In genomic region chr5:72752909-72753308, GRCh38 we compare ENCODE assay signal across 26 cellular contexts.
DNase-seq lines count a peak whose midpoint lies in the region; ATAC-seq, FAIRE-seq and TF ChIP-seq lines count a peak whose summit lies in the region.
"Had no signal": no experiment of that assay in that cellular context is flagged by ENCODE, and none has a peak within 500 bp of the region (broad histone marks: within the 10 kb centered on the region; RNA-seq: fewer than 3 reads in every experiment).

No MANE protein-coding gene starts in this region.

- H3K27me3 ChIP-seq in BE2C (no peaks in the 10 kb centered on the region), HCT116 (ENCODE audit: insufficient read depth, low read length) (no peaks in the 10 kb centered on the region)
- H3K27me3 ChIP-seq: gastroesophageal sphincter, left lung, testis had no signal

- no peaks in the 10 kb centered on the region for H3K9me3 Mint-ChIP-seq in activated naive CD8-positive, alpha-beta T cell treated with anti-CD3 and anti-CD28 coated beads, Interleukin-2, amount 50 U/mL, for 24 hours
- H3K9me3 Mint-ChIP-seq: activated T-cell treated with anti-CD3 and anti-CD28 coated beads, Interleukin-2, amount 50 U/mL, for 24 hours; CD4-positive, alpha-beta T cell; T-helper 2 cell treated with Interferon-gamma antibody and Interleukin-4, amounts not matched to agents 5 μg/mL and 100 μg/mL, for 36 hours had no signal

- no peak overlapping the region for H2AFZ ChIP-seq in HCT116 (ENCODE audit: low read depth, low read length, poor library complexity, severe bottlenecking)

- FAIRE-seq in GM12892 (lab: Jason Lieb, UNC) = no peak
- FAIRE-seq: endometrium had no signal

- CTCF ChIA-PET in HCT116 (lab: Charles Lee) = no interaction called here

- H3K36me3 ChIP-seq in BE2C (no peaks in the 10 kb centered on the region), HCT116 (ENCODE audit: control insufficient read depth in 1 of 2, insufficient read depth in 2 of 2, low read length in 2 of 2) (no peaks in the 10 kb centered on the region)
- H3K36me3 ChIP-seq: gastroesophageal sphincter, left lung had no signal

- H3K27me3 Mint-ChIP-seq in activated naive CD8-positive, alpha-beta T cell treated with anti-CD3 and anti-CD28 coated beads, Interleukin-2, amount 50 U/mL, for 24 hours = peaks cover 2% of the 10 kb centered on the region

- H3K4me1 Mint-ChIP-seq in activated naive CD8-positive, alpha-beta T cell treated with anti-CD3 and anti-CD28 coated beads, Interleukin-2, amount 50 U/mL, for 24 hours = no peaks in the 10 kb centered on the region
- H3K4me1 Mint-ChIP-seq: naive B cell had no signal

- DNase-seq in BE2C (peak; percentile 26), HCT116 (ENCODE audit: low read depth, low spot score) (no peak), SK-MEL-5 (ENCODE audit: low read depth, low spot score) (peak; percentile 32), left lobe of liver (ENCODE audit: low spot score) (no peak), GM12892 (ENCODE audit: insufficient read length) (no peak)
- DNase-seq in activated CD4-positive, alpha-beta T cell treated with anti-CD3 and anti-CD28 coated beads for 1 hour = no peak
- no peak for DNase-seq in activated naive CD8-positive, alpha-beta T cell treated with anti-CD3 and anti-CD28 coated beads, Interleukin-2, amount 50 U/mL, for 24 hours
- DNase-seq: activated CD4-positive, alpha-beta T cell treated with anti-CD3 and anti-CD28 coated beads for 48 hours; activated gamma-delta T cell; activated T-cell treated with anti-CD3 and anti-CD28 coated beads, Interleukin-2, amount 50 U/mL, for 24 hours; CD4-positive, alpha-beta T cell; cerebellar nuclear complex; GF-D8; hypothalamus; left lung; naive B cell; NCI-H1092; NCI-H187 treated with DMSO at 0.1 percent for 48 hours; NCI-H526 treated with DMSO at 0.1 percent for 48 hours; psoas muscle; stimulated activated CD4-positive, alpha-beta T cell treated with anti-CD3 and anti-CD28 coated beads, Interleukin-15, amount 100 ng/mL, for 24 hours; stimulated activated naive CD4-positive, alpha-beta T cell; testis had no signal

- POLR2A ChIA-PET in HCT116 (lab: Charles Lee) = no interaction called here

- ATAC-seq in HCT116 (peak; percentile 50; the same call in 1 of the 2 replicates), left lobe of liver (peak; percentile 71)
- ATAC-seq in activated naive CD8-positive, alpha-beta T cell treated with anti-CD3 and anti-CD28 coated beads, Interleukin-2, amount 50 U/mL, for 24 hours = no peak
- ATAC-seq: gastroesophageal sphincter, left lung, psoas muscle had no signal

- in situ Hi-C loops in SK-MEL-5 (cut with HindIII; ENCODE audit: low pct_unique_long_range_greater_than_20kb, low sequenced_read_pairs) = no loop called here

- RAD21 ChIA-PET in HCT116 (lab: Charles Lee; ENCODE audit: low non-redundant PET in 1 of 2, low total read pairs in 2 of 2, uncharacterized antibody in 2 of 2, unreplicated experiment in 2 of 2) = no interaction called here

- H3K27ac Mint-ChIP-seq in activated naive CD8-positive, alpha-beta T cell treated with anti-CD3 and anti-CD28 coated beads, Interleukin-2, amount 50 U/mL, for 24 hours = no peak overlapping the region
- H3K27ac Mint-ChIP-seq: activated T-cell treated with anti-CD3 and anti-CD28 coated beads, Interleukin-2, amount 50 U/mL, for 24 hours; CD4-positive, alpha-beta T cell; naive B cell; T-helper 2 cell treated with Interferon-gamma antibody and Interleukin-4, amounts not matched to agents 5 μg/mL and 100 μg/mL, for 36 hours had no signal

- H4K20me1 ChIP-seq in HCT116 (ENCODE audit: insufficient read depth) = no peaks in the 10 kb centered on the region

- peak; percentile 21; the same call in 1 of the 2 replicates for TF ChIP-seq RAD21 in HCT116 (IDR thresholded peaks at IDR 0.05; ENCODE audit: low read depth)

- H3K9ac ChIP-seq in HCT116 (ENCODE audit: low read length) = no peak overlapping the region

- no peaks in the 10 kb centered on the region for H3K36me3 Mint-ChIP-seq in activated naive CD8-positive, alpha-beta T cell treated with anti-CD3 and anti-CD28 coated beads, Interleukin-2, amount 50 U/mL, for 24 hours (ENCODE audit: low read depth)

- no peaks in the 10 kb centered on the region for H3K79me2 ChIP-seq in HCT116 (ENCODE audit: insufficient read depth, low read length)

- no peak overlapping the region for H3K27ac ChIP-seq in HCT116 (ENCODE audit: low read depth, low read length)
- H3K27ac ChIP-seq: gastroesophageal sphincter, left lung, psoas muscle, testis had no signal

- intact Hi-C loops in HCT116 (cut with micrococcal nuclease) = no loop called here

- H3K9me3 ChIP-seq in BE2C (no peaks in the 10 kb centered on the region), HCT116 (ENCODE audit: control insufficient read depth in 1 of 2, insufficient read depth in 1 of 2, low read depth in 1 of 2, low read length in 2 of 2) (no peaks in the 10 kb centered on the region)
- H3K9me3 ChIP-seq: gastroesophageal sphincter, left lung, psoas muscle, testis had no signal

- no TSS peak for BruUV-seq in HCT116 (replicated peaks; lab: Mats Ljungman, UMichigan)

- H3K4me1 ChIP-seq in BE2C = peaks cover 21% of the 10 kb centered on the region
- no peaks in the 10 kb centered on the region for H3K4me1 ChIP-seq in HCT116 (ENCODE audit: control insufficient read depth in 1 of 2, insufficient read depth in 2 of 2, low read length in 2 of 2)
- H3K4me1 ChIP-seq: gastroesophageal sphincter, left lung, psoas muscle, testis had no signal

- H3K9me2 ChIP-seq in HCT116 (ENCODE audit: insufficient read depth) = no peaks in the 10 kb centered on the region

- TF ChIP-seq POLR2A in HCT116 (IDR thresholded peaks at IDR 0.05; ENCODE audit: borderline replicate concordance, extremely low read depth, insufficient read depth, insufficient read length) = no peak
- no peak for TF ChIP-seq POLR2A in GM12892 (IDR thresholded peaks at IDR 0.05; ENCODE audit: low read depth, low read length)

- H3K4me3 ChIP-seq in BE2C (ENCODE audit: low read depth, low read length) = no peak overlapping the region
- H3K4me3 ChIP-seq in HCT116 (replicated peaks in 1 of 2; ENCODE audit: low read depth in 1 of 2, low read length in 2 of 2) = no peak overlapping the region
- H3K4me3 ChIP-seq: gastroesophageal sphincter, left lung, psoas muscle, testis had no signal

- no peak overlapping the region for H3K4me2 ChIP-seq in HCT116 (ENCODE audit: low read length)

- peak; percentile 32; the same call in 1 of the 2 replicates for TF ChIP-seq CTCF in BE2C (IDR thresholded peaks at IDR 0.05; ENCODE audit: low read depth, low read length)
- TF ChIP-seq CTCF in HCT116 (IDR thresholded peaks at IDR 0.05 in 2 of 3, conservative IDR thresholded peaks at IDR 0.05 in 1 of 3; ENCODE audit: borderline replicate concordance in 1 of 3, insufficient read depth in 1 of 3, low read depth in 2 of 3, low read length in 2 of 3) = no peak

- no peak overlapping the region for H3K4me3 Mint-ChIP-seq in activated naive CD8-positive, alpha-beta T cell treated with anti-CD3 and anti-CD28 coated beads, Interleukin-2, amount 50 U/mL, for 24 hours
- H3K4me3 Mint-ChIP-seq: activated T-cell treated with anti-CD3 and anti-CD28 coated beads, Interleukin-2, amount 50 U/mL, for 24 hours; CD4-positive, alpha-beta T cell; naive B cell; T-helper 2 cell treated with Interferon-gamma antibody and Interleukin-4, amounts not matched to agents 5 μg/mL and 100 μg/mL, for 36 hours had no signal

TF ChIP-seq in HCT116, 20 proteins besides CTCF, POLR2A, EP300 and RAD21 (continues in another document):
- TF ChIP-seq ELF1 (IDR thresholded peaks at IDR 0.05; ENCODE audit: borderline replicate concordance, low read depth) (no peak), SIN3A (IDR thresholded peaks at IDR 0.05; ENCODE audit: low read depth) (no peak), EGR1 (IDR thresholded peaks at IDR 0.05; ENCODE audit: low read depth) (no peak), JUND (IDR thresholded peaks at IDR 0.05) (no peak), SRF (IDR thresholded peaks at IDR 0.05; ENCODE audit: low read depth) (no peak), POLR2AphosphoS5 (IDR thresholded peaks at IDR 0.05; ENCODE audit: low read depth, low read length) (no peak), ZNF274 (IDR thresholded peaks at IDR 0.05; ENCODE audit: low read depth, low read length) (no peak), ZBTB33 (IDR thresholded peaks at IDR 0.05; ENCODE audit: extremely low read depth, insufficient replicate concordance, low read length) (no peak), CEBPB (IDR thresholded peaks at IDR 0.05; ENCODE audit: low read depth) (no peak)

Comparison
In these comparisons a context has a peak if more than half of its experiments do, and no peak if none do; other contexts are left out.
1. DNase-seq: peak in BE2C (single experiment) and SK-MEL-5 (single experiment); none in HCT116 (single experiment), left lobe of liver (single experiment), GM12892 (single experiment), activated CD4-positive, alpha-beta T cell treated with anti-CD3 and anti-CD28 coated beads for 1 hour (single experiment) and activated naive CD8-positive, alpha-beta T cell treated with anti-CD3 and anti-CD28 coated beads, Interleukin-2, amount 50 U/mL, for 24 hours (single experiment).